24 cellular contexts compared by ENCODE assay signal in genomic region chr6:120924214-120924613, GRCh38.
"Had no signal": no experiment of that assay in that cellular context is flagged by ENCODE, and none has a peak within 500 bp of the region (broad histone marks: within the 10 kb centered on the region; RNA-seq: fewer than 3 reads in every experiment).

No MANE protein-coding gene starts in this region.

- ATAC-seq: effector memory CD8-positive, alpha-beta T cell; esophagus mucosa; foreskin keratinocyte; gastrocnemius medialis; gastroesophageal sphincter; heart left ventricle; heart right ventricle had no signal

- H3K27me3 Mint-ChIP-seq: dendritic cell treated with granulocyte-macrophage colony-stimulating factor and Interleukin-4, amounts not matched to agents 40 ng/mL and 50 ng/mL, for 4 days; effector memory CD8-positive, alpha-beta T cell had no signal

- H3K27me3 ChIP-seq: colonic mucosa, dorsolateral prefrontal cortex, esophagus muscularis mucosa, esophagus squamous epithelium, foreskin keratinocyte, gastrocnemius medialis, gastroesophageal sphincter, heart left ventricle, heart right ventricle had no signal

- H3K36me3 ChIP-seq: colonic mucosa, esophagus muscularis mucosa, esophagus squamous epithelium, gastrocnemius medialis, gastroesophageal sphincter, heart left ventricle, heart right ventricle had no signal

- DNase-seq: colonic mucosa; cortex of kidney; dermis blood vessel endothelial cell; dorsolateral prefrontal cortex; effector CD4-positive, alpha-beta T cell; effector CD8-positive, alpha-beta T cell; effector memory CD4-positive, alpha-beta T cell; effector memory CD8-positive, alpha-beta T cell; erythroblast; esophagus squamous epithelium; foreskin fibroblast; foreskin keratinocyte; foreskin melanocyte; gastrocnemius medialis; glutamatergic neuron; head of caudate nucleus; heart left ventricle; heart right ventricle had no signal

- H3K4me3 ChIP-seq: colonic mucosa, coronary artery, dorsolateral prefrontal cortex, esophagus muscularis mucosa, esophagus squamous epithelium, gastrocnemius medialis, gastroesophageal sphincter, heart left ventricle, heart right ventricle had no signal

- H3K4me3 Mint-ChIP-seq: dendritic cell treated with granulocyte-macrophage colony-stimulating factor and Interleukin-4, amounts not matched to agents 40 ng/mL and 50 ng/mL, for 4 days; effector memory CD8-positive, alpha-beta T cell had no signal

- H3K27ac Mint-ChIP-seq: dendritic cell treated with granulocyte-macrophage colony-stimulating factor and Interleukin-4, amounts not matched to agents 40 ng/mL and 50 ng/mL, for 4 days; effector memory CD8-positive, alpha-beta T cell had no signal

- H3K27ac ChIP-seq: colonic mucosa, coronary artery, dorsolateral prefrontal cortex, epithelial cell of prostate, esophagus muscularis mucosa, esophagus squamous epithelium, foreskin keratinocyte, gastrocnemius medialis, gastroesophageal sphincter, heart left ventricle, heart right ventricle had no signal

- H3K4me1 ChIP-seq: colonic mucosa, esophagus muscularis mucosa, esophagus squamous epithelium, foreskin keratinocyte, gastrocnemius medialis, gastroesophageal sphincter, heart left ventricle, heart right ventricle had no signal

- H3K9me3 ChIP-seq: colonic mucosa, esophagus squamous epithelium, gastrocnemius medialis, gastroesophageal sphincter had no signal
